12 cellular contexts compared by ENCODE assay signal in the genomic region with DNA sequence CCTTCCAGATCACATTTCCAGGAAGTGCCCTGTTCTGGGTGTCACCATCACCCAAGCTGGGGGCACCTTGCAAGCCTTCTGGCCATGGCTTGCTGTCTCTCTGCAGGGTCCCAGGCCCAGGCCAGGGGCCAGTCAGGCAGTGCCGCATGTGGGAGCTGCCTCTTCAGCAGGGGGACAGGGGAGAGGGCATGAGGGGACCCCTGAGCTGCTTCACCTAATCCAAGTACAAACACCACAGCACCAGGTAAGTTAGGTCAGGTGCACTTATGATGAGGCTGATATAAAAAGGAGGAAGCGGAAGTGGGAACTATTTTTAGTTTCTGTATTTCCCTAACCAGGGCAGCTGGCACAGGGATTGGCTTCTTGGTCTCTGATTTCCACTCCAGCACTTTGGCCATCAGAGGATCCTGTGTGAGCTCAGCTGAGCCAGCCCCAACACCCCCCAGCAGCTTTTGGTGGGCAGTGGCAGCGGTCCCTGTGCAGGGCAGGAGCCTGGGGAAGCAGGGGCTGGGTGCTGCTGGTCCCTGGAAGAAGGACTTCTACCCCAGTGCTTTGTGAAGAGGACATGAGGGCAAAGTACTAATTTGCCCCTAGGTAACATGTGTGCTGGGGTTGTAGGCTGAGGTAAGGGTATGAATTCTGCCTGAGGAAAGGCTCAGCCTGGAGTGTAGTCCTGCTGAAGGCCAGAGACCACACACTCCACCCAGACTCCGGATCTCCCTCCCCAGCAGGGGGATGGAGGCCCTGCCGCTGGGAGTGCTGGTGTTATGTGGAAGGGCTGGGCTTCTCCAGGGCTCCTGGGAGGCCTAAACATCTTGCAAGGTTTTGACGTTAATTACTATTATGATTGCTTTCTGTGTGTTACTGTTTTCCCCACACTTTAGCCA. TPM values are rescaled to one million over a fixed set of nuclear protein-coding genes. Genes with fewer than 3 reads are reported as not detected.
DNase-seq lines count a peak whose midpoint lies in the region; ATAC-seq, FAIRE-seq and TF ChIP-seq lines count a peak whose summit lies in the region.
"Had no signal": no experiment of that assay in that cellular context is flagged by ENCODE, and none has a peak within 500 bp of the region (broad histone marks: within the 10 kb centered on the region; RNA-seq: fewer than 3 reads in every experiment).

No MANE protein-coding gene starts in this region.

- DNase-seq in activated CD4-positive, alpha-beta T cell treated with anti-CD3 and anti-CD28 coated beads for 36 hours = no peak
- DNase-seq in activated CD4-positive, alpha-beta T cell treated with anti-CD3 and anti-CD28 coated beads, Interleukin-2, amount 50 U/mL, for 4 hours = no peak
- DNase-seq in NT2/D1 (ENCODE audit: low read depth, low spot score) (no peak), H1 (ENCODE audit: low read depth in 1 of 2, low spot score in 2 of 2) (no peak), spleen (no peak), midbrain (lab: John Stamatoyannopoulos, UW) (no peak)
- no peak for DNase-seq in effector CD8-positive, alpha-beta T cell (lab: John Stamatoyannopoulos, UW)
- DNase-seq: activated CD4-positive, alpha-beta T cell treated with anti-CD3 and anti-CD28 coated beads, Interleukin-2, amount 50 U/mL, for 1 hour; PC-9; stimulated activated naive CD8-positive, alpha-beta T cell treated with anti-CD3 and anti-CD28 coated beads, Interleukin-15, amount 100 ng/mL, for 72 hours had no signal

- H3K4me1 ChIP-seq in NT2/D1 (ENCODE audit: insufficient read depth, insufficient read length) (peaks cover 38% of the 10 kb centered on the region), H1 (replicated peaks in 1 of 4; ENCODE audit: control insufficient read depth in 3 of 4, insufficient read depth in 4 of 4, low read length in 3 of 4) (peaks cover 2 to 8% (median 6%) of the 10 kb centered on the region in 4 experiments; a peak in 4 of 7 replicates), spleen (peaks cover 19 to 59% (median 41%) of the 10 kb centered on the region in 6 donors)

- 76% methylated on average over 6 of the region's 6 CpGs; no CpG with 5 or more reads in 1 of the 2 experiments for whole genome bisulfite sequencing in H1 (ENCODE audit: extremely low coverage in 1 of 2, insufficient coverage in 1 of 2, insufficient read length in 1 of 2, insufficient replicate concordance in 2 of 2, low coverage in 1 of 2, low lambda C conversion rate in 2 of 2, missing lambda C conversion rate in 1 of 2), 2 experiments
- WGBS in spleen, 5 donors = 42 to 66% (median 57%) methylated on average over 6 of the region's 6 CpGs

- H3K27ac ChIP-seq in H1 (ENCODE audit: low read depth, low read length) (no peak overlapping the region), spleen (peak overlapping the region; percentile 58 to 89 (median 85))
- H3K27ac ChIP-seq: PC-9 had no signal

- intact Hi-C loops in activated CD4-positive, alpha-beta T cell treated with anti-CD3 and anti-CD28 coated beads for 36 hours (cut with DNase I, micrococcal nuclease) = loop anchor here (5.0 to 10.0 kb wide), 6 partner anchors 48 to 768 kb away; a partner anchor contains a TSS
- intact Hi-C loops in spleen (cut with DNase I; ENCODE audit: low total_unique reads) = loop anchor here (5.0 kb wide), 1 partner anchor 48 kb away; no protein-coding TSS in a partner anchor

- CTCF ChIA-PET in activated CD4-positive, alpha-beta T cell treated with anti-CD3 and anti-CD28 coated beads for 36 hours (lab: Charles Lee) = interaction anchor here (0.9 kb wide), 1 partner anchor 51 kb away, joined by 4 read pairs; no protein-coding TSS in a partner anchor
- CTCF ChIA-PET in H1 (lab: Charles Lee; ENCODE audit: partially characterized antibody) = interaction anchor here (1.0 to 1.2 kb wide), 3 partner anchors 18 to 241 kb away, joined by 3 to 4 read pairs (median 3); no protein-coding TSS in a partner anchor

- no peak overlapping the region for H3K4me2 ChIP-seq in H1 (ENCODE audit: insufficient read depth in 1 of 2, low read depth in 2 of 2, low read length in 2 of 2)
- H3K4me2 ChIP-seq: PC-9 had no signal

- POLR2A ChIA-PET in activated CD4-positive, alpha-beta T cell treated with anti-CD3 and anti-CD28 coated beads for 36 hours (lab: Charles Lee) = no interaction called here
- POLR2A ChIA-PET in H1 (lab: Charles Lee; ENCODE audit: partially characterized antibody) = interaction anchor here (1.4 kb wide), 1 partner anchor 108 kb away, joined by 3 read pairs; no protein-coding TSS in a partner anchor

- peaks cover 40% of the 10 kb centered on the region for H3K4me1 Mint-ChIP-seq in activated CD4-positive, alpha-beta T cell treated with anti-CD3 and anti-CD28 coated beads for 36 hours

- H3K36me3 Mint-ChIP-seq in activated CD4-positive, alpha-beta T cell treated with anti-CD3 and anti-CD28 coated beads for 36 hours (ENCODE audit: low read depth) = no peaks in the 10 kb centered on the region

- no peak overlapping the region for H2BK20ac ChIP-seq in H1 (ENCODE audit: low read length)

- no peaks in the 10 kb centered on the region for H3K9me3 ChIP-seq in NT2/D1 (ENCODE audit: insufficient read depth, low read length)
- H3K9me3 ChIP-seq in H1 (ENCODE audit: insufficient read depth in 2 of 2, low read depth in 1 of 2, low read length in 1 of 2) = peaks cover 0 to 8% of the 10 kb centered on the region in 2 experiments; a peak in 1 of 4 replicates
- no peaks in the 10 kb centered on the region for H3K9me3 ChIP-seq in spleen

- H3K23me2 ChIP-seq in H1 (ENCODE audit: low read depth, low read length) = peaks cover 17% of the 10 kb centered on the region; the same call in 1 of the 2 replicates

- no peak overlapping the region for H2BK120ac ChIP-seq in H1 (replicated peaks; ENCODE audit: low read depth, low read length)

- peaks cover 23% of the 10 kb centered on the region for H3K27me3 ChIP-seq in NT2/D1 (ENCODE audit: insufficient read depth, insufficient read length)
- H3K27me3 ChIP-seq in H1 (replicated peaks in 1 of 4; ENCODE audit: control insufficient read depth in 3 of 4, extremely low read depth in 1 of 4, insufficient read depth in 3 of 4, low read length in 3 of 4) = peaks cover 2 to 31% (median 24%) of the 10 kb centered on the region in 4 experiments
- H3K27me3 ChIP-seq in spleen (replicated peaks in 1 of 7) = peaks cover 0 to 26% (median 5%) of the 10 kb centered on the region in 7 donors

- TF ChIP-seq CTCF in H1 (IDR thresholded peaks at IDR 0.05; ENCODE audit: control extremely low read depth in 1 of 3, insufficient read depth in 1 of 3, low read depth in 1 of 3, low read length in 3 of 3) (no peak), spleen (IDR thresholded peaks at IDR 0.05 in 8 of 11, conservative IDR thresholded peaks at IDR 0.05 in 3 of 11) (no peak)

- H3K79me1 ChIP-seq in H1 (ENCODE audit: low read depth, low read length) = no peaks in the 10 kb centered on the region

- H3K4me3 ChIP-seq in NT2/D1 (ENCODE audit: insufficient read length, low read depth) = no peak overlapping the region
- no peak overlapping the region for H3K4me3 ChIP-seq in H1 (ENCODE audit: extremely low read depth in 1 of 4, insufficient read depth in 2 of 4, low read depth in 3 of 4, low read length in 4 of 4)
- H3K4me3 ChIP-seq in spleen = peak overlapping the region in 1 of 8 donors; percentile 78
- H3K4me3 ChIP-seq: lung, PC-9 had no signal

- H2BK12ac ChIP-seq in H1 (ENCODE audit: low read depth, low read length) = peak overlapping the region; percentile 52; the same call in 1 of the 2 replicates

- no peak overlapping the region for H3K23ac ChIP-seq in H1 (ENCODE audit: insufficient read length)

- no peak overlapping the region for H2BK5ac ChIP-seq in H1 (ENCODE audit: low read depth, low read length)

- H3K79me2 ChIP-seq in H1 (ENCODE audit: control insufficient read depth in 1 of 2, insufficient read depth in 2 of 2, low read length in 2 of 2) = no peaks in the 10 kb centered on the region

- no peak overlapping the region for H4K5ac ChIP-seq in H1 (ENCODE audit: insufficient read length, low read depth, low read length)

- peak overlapping the region; percentile 80; the same call in 1 of the 2 replicates for H4K8ac ChIP-seq in H1 (ENCODE audit: extremely low read depth, insufficient read depth, low read length)

- H2BK15ac ChIP-seq in H1 (ENCODE audit: low read length) = 0 out of 2 replicates have a peak overlapping the region, but pooled peaks have one; percentile 61

- no peak overlapping the region for H3K18ac ChIP-seq in H1 (ENCODE audit: extremely low read depth, low read length)

- no peak overlapping the region for H3K56ac ChIP-seq in H1 (replicated peaks; ENCODE audit: insufficient read length, low read depth, low read length)

- H3K4me3 Mint-ChIP-seq in activated CD4-positive, alpha-beta T cell treated with anti-CD3 and anti-CD28 coated beads for 36 hours = no peak overlapping the region

- H3K27me3 Mint-ChIP-seq in activated CD4-positive, alpha-beta T cell treated with anti-CD3 and anti-CD28 coated beads for 36 hours = peaks cover 2% of the 10 kb centered on the region

- H3K9ac ChIP-seq in NT2/D1 (ENCODE audit: insufficient read length, low read depth) = peak overlapping the region; percentile 14
- no peak overlapping the region for H3K9ac ChIP-seq in H1 (replicated peaks in 1 of 4; ENCODE audit: extremely low read depth in 1 of 4, low read depth in 3 of 4, low read length in 3 of 4)

- no peak for TF ChIP-seq RAD21 in H1 (IDR thresholded peaks at IDR 0.05 in 1 of 2, conservative IDR thresholded peaks at IDR 0.05 in 1 of 2; ENCODE audit: low read depth in 2 of 2, low read length in 2 of 2)

- H4K20me1 ChIP-seq in H1 (replicated peaks in 1 of 2; ENCODE audit: control insufficient read depth in 1 of 2, insufficient read depth in 2 of 2, low read length in 2 of 2) = peaks cover 3 to 18% of the 10 kb centered on the region in 2 experiments

- peak overlapping the region; percentile 28; the same call in 1 of the 2 replicates for H2AK5ac ChIP-seq in H1 (ENCODE audit: low read depth, low read length)

- H4K91ac ChIP-seq in H1 (replicated peaks; ENCODE audit: insufficient read length, low read length) = no peak overlapping the region

- TF ChIP-seq EP300 in H1 (IDR thresholded peaks at IDR 0.05; ENCODE audit: borderline replicate concordance in 1 of 2, low read depth in 2 of 2, low read length in 2 of 2) = no peak

- peak overlapping the region; percentile 31 for H3K27ac Mint-ChIP-seq in activated CD4-positive, alpha-beta T cell treated with anti-CD3 and anti-CD28 coated beads for 36 hours
- H3K27ac Mint-ChIP-seq: stimulated activated naive CD8-positive, alpha-beta T cell treated with anti-CD3 and anti-CD28 coated beads, Interleukin-15, amount 100 ng/mL, for 72 hours had no signal

- H2AFZ ChIP-seq in H1 (ENCODE audit: low read length) = no peak overlapping the region
- H2AFZ ChIP-seq: PC-9 had no signal

- H3K14ac ChIP-seq in H1 (ENCODE audit: insufficient read length) = no peak overlapping the region

- FAIRE-seq in H1 (lab: Jason Lieb, UNC) = no peak

- no peak overlapping the region for H3K4ac ChIP-seq in H1 (replicated peaks; ENCODE audit: insufficient read length, low read depth, low read length)

- TF ChIP-seq POLR2A in H1 (IDR thresholded peaks at IDR 0.05; ENCODE audit: control extremely low read depth in 1 of 2, low read depth in 2 of 2, low read length in 2 of 2) (no peak), spleen (IDR thresholded peaks at IDR 0.05) (no peak)

- ATAC-seq in activated CD4-positive, alpha-beta T cell treated with anti-CD3 and anti-CD28 coated beads for 36 hours = no peak
- ATAC-seq in GM19397 (IDR thresholded peaks at IDR 0.05; ENCODE audit: unreplicated experiment) = no peak
- ATAC-seq: stimulated activated naive CD8-positive, alpha-beta T cell treated with anti-CD3 and anti-CD28 coated beads, Interleukin-15, amount 100 ng/mL, for 72 hours had no signal

- no peaks in the 10 kb centered on the region for H3K9me3 Mint-ChIP-seq in activated CD4-positive, alpha-beta T cell treated with anti-CD3 and anti-CD28 coated beads for 36 hours (ENCODE audit: low read depth)
- H3K9me3 Mint-ChIP-seq: stimulated activated naive CD8-positive, alpha-beta T cell treated with anti-CD3 and anti-CD28 coated beads, Interleukin-15, amount 100 ng/mL, for 72 hours had no signal

- no peaks in the 10 kb centered on the region for H3K36me3 ChIP-seq in NT2/D1 (ENCODE audit: insufficient read depth, insufficient read length, low read length)
- no peaks in the 10 kb centered on the region; a peak in 1 of 8 replicates for H3K36me3 ChIP-seq in H1 (ENCODE audit: control insufficient read depth in 2 of 4, insufficient read depth in 4 of 4, low read length in 3 of 4)
- H3K36me3 ChIP-seq in spleen = no peaks in the 10 kb centered on the region

RNA-seq across cellular contexts. Expression of a gene that starts 3.3 kb away (rescaled TPM):
- 10 to 100 TPM; 12.2 to 13.2 TPM for total RNA-seq in activated CD4-positive, alpha-beta T cell treated with anti-CD3 and anti-CD28 coated beads for 36 hours
- 6.3 TPM in 2 replicates for total RNA-seq in H1 (2021; fragmentation: NEBNext Ultra II Directional; extraction: Animal tissue kit (Norgen Biotek cat#: 25700))
- polyA plus RNA-seq in H1 (2011; rRNA removed) (3.5 and 7.3 TPM in 2 replicates), spleen (10 to 100 TPM in 2 of 3 donors, 1 to 10 TPM in 1; 4.2 to 16.4 (median 10.5) TPM)
- 3.1 TPM for polyA plus RNA-seq in H1 (2011; cell fraction: cytosol; rRNA removed)
- 12.8 TPM for polyA plus RNA-seq in H1 (2011; cell fraction: nucleus; rRNA removed)
- polyA plus RNA-seq in H1 (2012, experiment 1 of 2) = 7.9 to 9.2 TPM (median 8.4 TPM) in 4 replicates
- 6.9 TPM for polyA plus RNA-seq in H1 (2012, experiment 2 of 2)
- 4.4 TPM for polyA plus RNA-seq in H1 (2013, experiment 1 of 2)
- polyA plus RNA-seq in H1 (2013, experiment 2 of 2) = 5.4 TPM
- polyA minus RNA-seq in H1 (2011; rRNA and poly(A)+ RNA removed) = 10.6 and 11.2 TPM in 2 replicates
- 4.0 TPM for polyA minus RNA-seq in H1 (2011; cell fraction: cytosol; rRNA and poly(A)+ RNA removed)
- 17.3 TPM for polyA minus RNA-seq in H1 (2011; cell fraction: nucleus; rRNA and poly(A)+ RNA removed)
- 10 to 100 TPM in 6 of 7 donors, 1 to 10 TPM in 1; 5.8 to 31.6 (median 18.4) TPM for total RNA-seq in spleen
- total RNA-seq: PC-9 had no signal
